ENCODE assay signal across 28 cellular contexts in genomic region chr20:47427746-47428145, GRCh38.
"Had no signal": no experiment of that assay in that cellular context is flagged by ENCODE, and none has a peak within 500 bp of the region (broad histone marks: within the 10 kb centered on the region; RNA-seq: fewer than 3 reads in every experiment).

No MANE protein-coding gene starts in this region.

- H3K36me3 Mint-ChIP-seq: naive B cell had no signal

- FAIRE-seq: pancreas had no signal

- H3K4me1 ChIP-seq: esophagus muscularis mucosa, heart right ventricle, pancreas, prostate gland, thyroid gland, vagina had no signal

- H3K9me3 Mint-ChIP-seq: activated naive CD4-positive, alpha-beta T cell treated with anti-CD3 and anti-CD28 coated beads, Interleukin-2, amount 50 U/mL, for 24 hours had no signal

- DNase-seq: activated CD4-positive, alpha-beta T cell treated with anti-CD3 and anti-CD28 coated beads for 36 hours; activated CD4-positive, CD25-positive, alpha-beta regulatory T cell; activated CD8-positive, alpha-beta memory T cell treated with anti-CD3 and anti-CD28 coated beads, Interleukin-2, amount 10 ng/mL, durations not matched to agents 7 days and 5 days; activated CD8-positive, alpha-beta T cell treated with anti-CD3 and anti-CD28 coated beads, Interleukin-2, amount 10 ng/mL, durations not matched to agents 7 days and 5 days; activated naive CD8-positive, alpha-beta T cell treated with anti-CD3 and anti-CD28 coated beads, Interleukin-2, amount 50 U/mL, for 24 hours; activated T-cell treated with anti-CD3 and anti-CD28 coated beads, Interleukin-2, amount 50 U/mL, for 48 hours; amygdala; foreskin melanocyte; heart right ventricle; naive B cell; nephron progenitor cell; pancreas; retina; stimulated activated CD4-positive, alpha-beta T cell treated with anti-CD3 and anti-CD28 coated beads, Interleukin-12 subunit alpha, Interleukin-12 subunit beta, amount 100 ng/mL, for 4 hours; stimulated activated CD4-positive, alpha-beta T cell treated with anti-CD3 and anti-CD28 coated beads, Interleukin-4, amount 100 ng/mL, for 1 hour; stimulated activated naive CD8-positive, alpha-beta T cell treated with anti-CD3 and anti-CD28 coated beads, Interleukin-15, amount 100 ng/mL, for 72 hours; thyroid gland; upper lobe of left lung had no signal

- H3K4me3 Mint-ChIP-seq: activated CD4-positive, alpha-beta T cell treated with anti-CD3 and anti-CD28 coated beads for 36 hours; activated CD8-positive, alpha-beta memory T cell treated with anti-CD3 and anti-CD28 coated beads, Interleukin-2, amount 10 ng/mL, durations not matched to agents 7 days and 5 days; activated CD8-positive, alpha-beta T cell treated with anti-CD3 and anti-CD28 coated beads, Interleukin-2, amount 10 ng/mL, durations not matched to agents 7 days and 5 days; activated naive CD4-positive, alpha-beta T cell treated with anti-CD3 and anti-CD28 coated beads, Interleukin-2, amount 50 U/mL, for 24 hours; activated naive CD8-positive, alpha-beta T cell treated with anti-CD3 and anti-CD28 coated beads, Interleukin-2, amount 50 U/mL, for 24 hours; central memory CD8-positive, alpha-beta T cell; dendritic cell treated with granulocyte-macrophage colony-stimulating factor and Interleukin-4, amounts not matched to agents 40 ng/mL and 50 ng/mL, for 4 days; mesothelial cell of epicardium; naive B cell; nephron progenitor cell; stimulated activated naive CD8-positive, alpha-beta T cell treated with anti-CD3 and anti-CD28 coated beads, Interleukin-15, amount 100 ng/mL, for 72 hours had no signal

- H3K9me3 ChIP-seq: pancreas, prostate gland, thyroid gland had no signal

- ATAC-seq: activated CD4-positive, alpha-beta T cell treated with anti-CD3 and anti-CD28 coated beads for 36 hours; activated CD8-positive, alpha-beta memory T cell treated with anti-CD3 and anti-CD28 coated beads, Interleukin-2, amount 10 ng/mL, durations not matched to agents 7 days and 5 days; activated CD8-positive, alpha-beta T cell treated with anti-CD3 and anti-CD28 coated beads, Interleukin-2, amount 10 ng/mL, durations not matched to agents 7 days and 5 days; activated naive CD8-positive, alpha-beta T cell treated with anti-CD3 and anti-CD28 coated beads, Interleukin-2, amount 50 U/mL, for 24 hours; heart right ventricle; pancreas; sciatic nerve; stimulated activated naive CD8-positive, alpha-beta T cell treated with anti-CD3 and anti-CD28 coated beads, Interleukin-15, amount 100 ng/mL, for 72 hours had no signal

- H3K27ac Mint-ChIP-seq: activated CD4-positive, alpha-beta T cell treated with anti-CD3 and anti-CD28 coated beads for 36 hours; activated CD8-positive, alpha-beta memory T cell treated with anti-CD3 and anti-CD28 coated beads, Interleukin-2, amount 10 ng/mL, durations not matched to agents 7 days and 5 days; activated CD8-positive, alpha-beta T cell treated with anti-CD3 and anti-CD28 coated beads, Interleukin-2, amount 10 ng/mL, durations not matched to agents 7 days and 5 days; activated naive CD8-positive, alpha-beta T cell treated with anti-CD3 and anti-CD28 coated beads, Interleukin-2, amount 50 U/mL, for 24 hours; activated T-helper 2 cell treated with anti-CD3 and anti-CD28 coated beads, Interferon-gamma antibody, Interleukin-2, Interleukin-4, amounts not matched to agents 10 μg/mL and 5 μg/mL and 100 μg/mL, durations not matched to agents 14 hours and 24 hours and 36 hours; dendritic cell treated with granulocyte-macrophage colony-stimulating factor and Interleukin-4, amounts not matched to agents 40 ng/mL and 50 ng/mL, for 4 days; mesothelial cell of epicardium; nephron progenitor cell; stimulated activated naive CD8-positive, alpha-beta T cell treated with anti-CD3 and anti-CD28 coated beads, Interleukin-15, amount 100 ng/mL, for 72 hours had no signal

- H3K27me3 ChIP-seq: esophagus muscularis mucosa, heart right ventricle, pancreas, thyroid gland, upper lobe of left lung, vagina had no signal

- H3K27me3 Mint-ChIP-seq: activated CD4-positive, alpha-beta T cell treated with anti-CD3 and anti-CD28 coated beads for 36 hours; activated CD8-positive, alpha-beta memory T cell treated with anti-CD3 and anti-CD28 coated beads, Interleukin-2, amount 10 ng/mL, durations not matched to agents 7 days and 5 days; activated naive CD4-positive, alpha-beta T cell treated with anti-CD3 and anti-CD28 coated beads, Interleukin-2, amount 50 U/mL, for 24 hours; activated naive CD8-positive, alpha-beta T cell treated with anti-CD3 and anti-CD28 coated beads, Interleukin-2, amount 50 U/mL, for 24 hours; dendritic cell treated with granulocyte-macrophage colony-stimulating factor and Interleukin-4, amounts not matched to agents 40 ng/mL and 50 ng/mL, for 4 days; naive B cell; stimulated activated naive CD8-positive, alpha-beta T cell treated with anti-CD3 and anti-CD28 coated beads, Interleukin-15, amount 100 ng/mL, for 72 hours had no signal

- H3K4me3 ChIP-seq: esophagus muscularis mucosa, heart right ventricle, pancreas, prostate gland, skin epidermis, thyroid gland, upper lobe of left lung, vagina had no signal

- H3K36me3 ChIP-seq: esophagus muscularis mucosa, heart right ventricle, pancreas, prostate gland, thyroid gland, upper lobe of left lung, vagina had no signal

- H3K27ac ChIP-seq: esophagus muscularis mucosa, heart right ventricle, pancreas, prostate gland, skin epidermis, thyroid gland, upper lobe of left lung, vagina had no signal

- H3K4me1 Mint-ChIP-seq: activated CD4-positive, alpha-beta T cell treated with anti-CD3 and anti-CD28 coated beads for 36 hours; activated CD8-positive, alpha-beta memory T cell treated with anti-CD3 and anti-CD28 coated beads, Interleukin-2, amount 10 ng/mL, durations not matched to agents 7 days and 5 days; activated naive CD4-positive, alpha-beta T cell treated with anti-CD3 and anti-CD28 coated beads, Interleukin-2, amount 50 U/mL, for 24 hours; activated naive CD8-positive, alpha-beta T cell treated with anti-CD3 and anti-CD28 coated beads, Interleukin-2, amount 50 U/mL, for 24 hours; central memory CD8-positive, alpha-beta T cell; stimulated activated naive CD8-positive, alpha-beta T cell treated with anti-CD3 and anti-CD28 coated beads, Interleukin-15, amount 100 ng/mL, for 72 hours had no signal
